Comparison of ENCODE assay signal across 10 cellular contexts in genomic region chr4:177453116-177453515, GRCh38.
"Had no signal": no experiment of that assay in that cellular context is flagged by ENCODE, and none has a peak within 500 bp of the region (broad histone marks: within the 10 kb centered on the region; RNA-seq: fewer than 3 reads in every experiment).

No MANE protein-coding gene starts in this region.

- ATAC-seq: GM23338, HCT116 had no signal

- H3K36me3 ChIP-seq: HAP-1 had no signal

- H3K4me3 ChIP-seq: GM23248, GM23338, HAP-1 had no signal

- H3K4me3 Mint-ChIP-seq: GM23338, H9 had no signal

- FAIRE-seq: H1, H54 had no signal

- H3K4me1 ChIP-seq: HAP-1 had no signal

- H3K9me3 ChIP-seq: HAP-1 had no signal

- DNase-seq: GM23248, GOT3, H7, H9, HCEC 1CT had no signal

- H2AFZ ChIP-seq: GM23248, GM23338 had no signal

- H3K27ac ChIP-seq: GM23248 had no signal

- H3K9ac ChIP-seq: GM23248 had no signal

- H3K27ac Mint-ChIP-seq: GM23338, H9 had no signal

- H3K4me2 ChIP-seq: GM23338 had no signal

- H3K9me3 Mint-ChIP-seq: GM23338, H9 had no signal
